14 cellular contexts compared by ENCODE assay signal in the genomic region with DNA sequence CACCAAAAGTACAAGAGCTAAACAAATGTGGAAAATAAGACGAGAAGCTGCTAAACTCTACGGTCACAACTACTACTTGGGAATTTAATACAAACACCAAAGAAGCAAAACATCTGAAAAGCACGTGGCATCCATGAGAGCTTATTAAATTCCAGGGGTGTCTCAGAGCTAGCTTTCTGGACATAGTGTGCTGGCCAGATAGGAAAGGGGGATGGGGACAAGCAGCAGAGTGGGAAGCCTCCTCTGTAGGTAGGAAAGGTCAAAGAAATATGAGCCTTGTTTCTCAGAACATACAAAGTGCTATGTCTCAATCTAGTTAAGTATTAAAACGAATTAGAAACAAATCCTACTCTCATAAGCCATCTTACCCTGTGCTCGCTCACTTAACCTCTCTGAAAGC. TPM values are rescaled to one million over a fixed set of nuclear protein-coding genes. Genes with fewer than 3 reads are reported as not detected.
DNase-seq lines count a peak whose midpoint lies in the region; ATAC-seq and TF ChIP-seq lines count a peak whose summit lies in the region.
"Had no signal": no experiment of that assay in that cellular context is flagged by ENCODE, and none has a peak within 500 bp of the region (broad histone marks: within the 10 kb centered on the region; RNA-seq: fewer than 3 reads in every experiment).

No MANE protein-coding gene starts in this region.

- H3K4me1 ChIP-seq in lower lobe of right lung (peaks cover 3% of the 10 kb centered on the region), thyroid gland (peaks cover 20 to 23% of the 10 kb centered on the region in 2 donors)

- CTCF ChIA-PET in HEK293T (lab: Yijun Ruan, JAX): interaction anchor here (0.9 kb wide), 1 partner anchor 104 kb away, joined by 3 read pairs; no protein-coding TSS in a partner anchor

- H3K27me3 Mint-ChIP-seq in HFFc6 (ENCODE audit: insufficient read depth): no peaks in the 10 kb centered on the region; the same call in 1 of the 2 replicates

- H3K4me3 ChIP-seq in epithelial cell of proximal tubule (ENCODE audit: low read depth, low read length): no peak overlapping the region
- H3K4me3 ChIP-seq in lower lobe of right lung: no peak overlapping the region
- no peak overlapping the region for H3K4me3 ChIP-seq in thyroid gland (replicated peaks in 1 of 3)
- H3K4me3 ChIP-seq: HAP-1 had no signal

- TF ChIP-seq CTCF in HFFc6 (IDR thresholded peaks at IDR 0.05): no peak
- TF ChIP-seq CTCF in epithelial cell of proximal tubule (conservative IDR thresholded peaks at IDR 0.05; ENCODE audit: low read depth, low read length): no peak
- no peak for TF ChIP-seq CTCF in lower lobe of right lung (IDR thresholded peaks at IDR 0.05)
- TF ChIP-seq CTCF in thyroid gland (IDR thresholded peaks at IDR 0.05): no peak

- WGBS in thyroid gland, 2 donors: 47 to 59% methylated on average over 5 of the region's 5 CpGs

- H3K36me3 Mint-ChIP-seq in HFFc6 (ENCODE audit: low read depth): peaks cover 11% of the 10 kb centered on the region; the same call in 1 of the 2 replicates

- POLR2A ChIA-PET in HEK293T (lab: Yijun Ruan, JAX): no interaction called here

- no peaks in the 10 kb centered on the region for H3K27me3 ChIP-seq in lower lobe of right lung (ENCODE audit: low read depth)
- H3K27me3 ChIP-seq in thyroid gland: no peaks in the 10 kb centered on the region

- intact Hi-C loops in lower lobe of right lung (cut with DNase I) (no loop called here), thyroid gland (cut with DNase I) (no loop called here)

- H3K9me3 ChIP-seq in lower lobe of right lung: no peaks in the 10 kb centered on the region
- H3K9me3 ChIP-seq in thyroid gland: no peaks in the 10 kb centered on the region
- H3K9me3 ChIP-seq: HAP-1 had no signal

- H3K4me3 Mint-ChIP-seq in HFFc6: 0 out of 2 replicates have a peak overlapping the region, but pooled peaks have one; percentile 17

- DNase-seq in HFFc6 (peak; percentile 41), epithelial cell of proximal tubule (ENCODE audit: low read depth) (peak; percentile 67), lower lobe of right lung (no peak), thyroid gland (peak; percentile 73 to 75), HEK293T (ENCODE audit: extremely low spot score) (no peak)
- DNase-seq in activated CD4-positive, alpha-beta T cell treated with anti-CD3 and anti-CD28 coated beads for 1 hour: no peak
- DNase-seq: effector CD4-positive, alpha-beta T cell; NCI-H1092; OCI-M1; retina; stimulated activated CD8-positive, alpha-beta memory T cell treated with anti-CD3 and anti-CD28 coated beads, Interleukin-4, amount 100 ng/mL, for 48 hours had no signal

- peak overlapping the region; percentile 38 for H3K27ac ChIP-seq in lower lobe of right lung
- H3K27ac ChIP-seq in thyroid gland: peak overlapping the region; percentile 40 to 69 (median 56)

- peak; percentile 73 to 83 for ATAC-seq in lower lobe of right lung
- ATAC-seq in GM19395 (IDR thresholded peaks at IDR 0.05; ENCODE audit: unreplicated experiment): no peak

- no peaks in the 10 kb centered on the region for H3K9me3 Mint-ChIP-seq in HFFc6
- H3K9me3 Mint-ChIP-seq: activated T-helper 2 cell treated with anti-CD3 and anti-CD28 coated beads, Interferon-gamma antibody, Interleukin-2, Interleukin-4, amounts not matched to agents 10 μg/mL and 5 μg/mL and 100 μg/mL, durations not matched to agents 14 hours and 24 hours and 36 hours had no signal

- H3K36me3 ChIP-seq in lower lobe of right lung (peaks cover 18% of the 10 kb centered on the region), thyroid gland (peaks cover 0 to 7% of the 10 kb centered on the region in 2 donors)
- H3K36me3 ChIP-seq: HAP-1 had no signal

- H3K4me1 Mint-ChIP-seq in HFFc6 (ENCODE audit: low read depth): peaks cover 33% of the 10 kb centered on the region

- TF ChIP-seq POLR2A in thyroid gland (IDR thresholded peaks at IDR 0.05): peak in 1 of 2 donors; percentile 41

- H3K27ac Mint-ChIP-seq in HFFc6: peak overlapping the region; percentile 63
- H3K27ac Mint-ChIP-seq: activated T-helper 2 cell treated with anti-CD3 and anti-CD28 coated beads, Interferon-gamma antibody, Interleukin-2, Interleukin-4, amounts not matched to agents 10 μg/mL and 5 μg/mL and 100 μg/mL, durations not matched to agents 14 hours and 24 hours and 36 hours had no signal

TF ChIP-seq in HEK293T, 16 proteins besides CTCF, POLR2A, EP300 and RAD21:
- TF ChIP-seq ELF4 (IDR thresholded peaks at IDR 0.05): no peak

RNA-seq across cellular contexts. Expression of a gene that starts 51.3 kb away (rescaled TPM):
- total RNA-seq in HFFc6 (2021; fragmentation: NEBNext Ultra II Directional; extraction: Animal tissue kit (Norgen Biotek cat#: 25700)): 10 to 100 TPM; 86.3 to 97.0 (median 93.8) TPM
- total RNA-seq in epithelial cell of proximal tubule: 65.0 and 83.8 TPM in 2 replicates
- 99.0 TPM for total RNA-seq in lower lobe of right lung
- 100 to 1,000 TPM; 105 to 138 (median 125) TPM for total RNA-seq in thyroid gland

Comparison
In these comparisons a context has a peak if more than half of its experiments do, and no peak if none do; other contexts are left out.
1. DNase-seq: peak in HFFc6 (single experiment), epithelial cell of proximal tubule (single experiment) and thyroid gland (2 of 2); none in lower lobe of right lung (single experiment), HEK293T (single experiment) and activated CD4-positive, alpha-beta T cell treated with anti-CD3 and anti-CD28 coated beads for 1 hour (single experiment).